1 cellular context compared by ENCODE assay signal in the genomic region with DNA sequence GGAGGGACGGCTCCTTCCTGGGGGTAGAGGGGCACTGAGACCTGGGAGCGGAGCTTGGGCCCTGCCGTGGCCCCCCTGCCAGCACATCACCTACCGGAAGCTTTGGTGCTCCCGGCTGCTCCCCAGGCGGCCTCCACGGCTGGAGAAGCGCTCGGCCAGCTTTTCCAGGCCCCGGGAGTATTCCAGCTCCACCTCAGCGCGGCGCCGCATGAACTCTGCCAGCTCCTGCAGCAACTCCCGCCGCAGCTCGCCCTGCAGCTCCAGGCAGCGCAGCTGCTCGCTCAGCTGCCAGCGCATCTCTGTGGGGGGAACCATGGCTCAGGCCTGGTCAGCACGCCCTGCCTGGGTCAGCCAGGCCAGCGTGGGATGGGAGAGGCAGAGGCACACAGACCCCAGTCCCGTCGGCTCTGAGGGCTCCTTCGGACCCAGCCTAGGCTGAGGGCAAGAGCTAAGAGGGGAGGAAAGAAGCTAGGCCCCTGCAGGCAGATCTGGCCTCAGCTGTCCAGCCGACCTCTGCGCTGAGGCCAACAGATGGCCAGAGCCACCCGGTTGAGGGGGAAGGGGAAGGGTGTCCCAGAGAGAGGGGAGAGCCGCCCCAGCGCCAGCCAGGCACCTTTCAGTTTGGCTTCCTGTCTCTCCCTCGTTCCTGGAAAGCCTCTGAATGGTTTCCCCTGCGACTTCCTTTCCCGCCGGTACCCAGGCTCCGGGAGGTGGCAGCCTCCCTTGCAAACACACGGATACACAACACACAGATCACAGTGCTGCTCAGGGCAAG.
TF ChIP-seq lines count a peak whose summit lies in the region.

No MANE protein-coding gene starts in this region.

TF ChIP-seq in K562, 482 proteins besides CTCF, POLR2A, EP300 and RAD21:
- TF ChIP-seq POLR2G (IDR thresholded peaks at IDR 0.05; ENCODE audit: low read depth, low read length) (peak; percentile 47; the same call in 1 of the 2 replicates), SMAD4 (CRISPR knock-in tag; conservative IDR thresholded peaks at IDR 0.05) (no peak)
